12 cellular contexts compared by ENCODE assay signal in the genomic region with DNA sequence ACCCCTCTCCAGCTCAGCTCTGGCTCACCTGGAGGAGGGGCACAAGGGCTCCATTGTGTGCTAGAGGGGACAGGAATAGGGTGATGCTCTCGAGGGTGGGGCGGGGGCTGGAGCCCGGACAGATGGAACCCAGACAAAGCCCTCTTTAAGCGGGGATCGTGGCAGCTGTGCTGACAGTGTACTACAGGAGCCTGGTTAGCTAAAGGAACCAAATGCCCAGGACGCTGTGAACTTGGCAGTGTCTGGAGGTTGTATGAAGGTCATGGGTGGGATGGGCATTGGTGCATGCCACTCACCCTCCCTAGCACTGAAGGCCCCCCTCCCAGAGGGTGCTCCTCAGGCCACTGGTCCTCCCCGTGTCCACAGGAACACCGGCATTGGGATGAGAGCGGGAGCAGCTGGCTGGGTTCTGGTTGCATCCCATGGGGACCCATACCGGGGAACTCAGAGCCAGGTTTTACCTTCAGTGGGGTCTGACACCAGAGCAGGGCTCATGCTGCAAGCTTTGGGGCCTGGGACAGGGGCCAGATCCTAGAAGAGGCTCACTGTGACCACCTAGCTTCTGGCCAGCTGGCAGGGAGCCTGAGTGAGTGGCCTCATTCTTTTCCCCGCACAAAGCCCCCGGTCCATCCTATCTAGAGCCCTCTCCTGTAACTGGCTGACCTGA.
DNase-seq lines count a peak whose midpoint lies in the region.
"Had no signal": no experiment of that assay in that cellular context is flagged by ENCODE, and none has a peak within 500 bp of the region (broad histone marks: within the 10 kb centered on the region; RNA-seq: fewer than 3 reads in every experiment).

No MANE protein-coding gene starts in this region.

- peak; percentile 93 for DNase-seq in NCI-H1092 treated with DMSO at 0.1 percent for 48 hours (lab: John Stamatoyannopoulos, UW)
- peak; percentile 88 for DNase-seq in NCI-H69 (lab: John Stamatoyannopoulos, UW)
- DNase-seq in globus pallidus (ENCODE audit: low spot score): peak; percentile 85
- peak in 46 of 49 donors; percentile 15 to 89 (median 62) for DNase-seq in substantia nigra (lab: John Stamatoyannopoulos, UW)
- DNase-seq in SIG-M5 treated with dmso at 0.1 percent for 504 hours (lab: John Stamatoyannopoulos, UW; ENCODE audit: unreplicated experiment): no peak
- DNase-seq in DMS79 treated with DMSO at 0.1 percent for 48 hours (lab: John Stamatoyannopoulos, UW): no peak
- no peak for DNase-seq in OCI-M1 (lab: John Stamatoyannopoulos, UW)
- DNase-seq: activated CD8-positive, alpha-beta memory T cell treated with anti-CD3 and anti-CD28 coated beads for 24 hours; colonic mucosa; NCI-H1105; ovary; stimulated activated CD4-positive, alpha-beta T cell treated with anti-CD3 and anti-CD28 coated beads, Interleukin-12 subunit alpha, Interleukin-12 subunit beta, amount 100 ng/mL, for 4 hours had no signal

- peak overlapping the region; percentile 97 for H3K27ac ChIP-seq in substantia nigra (ENCODE audit: low read depth, low read length, poor library complexity, severe bottlenecking)
- H3K27ac ChIP-seq: colonic mucosa, ovary had no signal

Comparison
In these comparisons a context has a peak if more than half of its experiments do, and no peak if none do; other contexts are left out.
1. DNase-seq: peak in NCI-H1092 treated with DMSO at 0.1 percent for 48 hours (single experiment), NCI-H69 (single experiment), globus pallidus (single experiment) and substantia nigra (46 of 49); none in SIG-M5 treated with dmso at 0.1 percent for 504 hours (single experiment), DMS79 treated with DMSO at 0.1 percent for 48 hours (single experiment) and OCI-M1 (single experiment).